4 cellular contexts compared by ENCODE assay signal in the genomic region with DNA sequence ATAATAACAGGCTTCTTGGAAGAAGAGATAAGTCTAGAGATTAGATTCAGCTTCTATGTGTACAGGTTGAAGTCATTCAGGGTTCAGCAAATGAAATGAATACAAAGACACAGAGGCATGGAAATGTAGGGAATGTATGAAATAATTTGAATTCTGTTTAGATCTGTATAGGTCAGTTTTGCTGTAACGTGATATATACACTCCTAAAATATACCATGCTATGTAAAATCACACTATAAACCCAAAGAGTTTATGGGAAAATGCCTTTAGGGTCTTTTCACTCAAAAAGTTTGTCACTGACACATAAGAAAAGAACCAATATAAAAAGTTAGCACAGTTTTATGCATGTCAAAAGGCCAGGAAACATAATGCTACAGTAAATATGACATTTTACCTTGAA.
"Had no signal": no experiment of that assay in that cellular context is flagged by ENCODE, and none has a peak within 500 bp of the region (broad histone marks: within the 10 kb centered on the region; RNA-seq: fewer than 3 reads in every experiment).

No MANE protein-coding gene starts in this region.

- DNase-seq: GM23248, H9, HCEC 1CT, IMR-90 had no signal

- H3K27ac ChIP-seq: GM23248 had no signal

- H3K9ac ChIP-seq: GM23248 had no signal

- H3K4me3 ChIP-seq: GM23248 had no signal

- H2AFZ ChIP-seq: GM23248 had no signal

- H3K4me3 Mint-ChIP-seq: H9 had no signal
